ENCODE assay signal across 19 cellular contexts in genomic region chr11:36296925-36297604, GRCh38. TPM values are rescaled to one million over a fixed set of nuclear protein-coding genes. Genes with fewer than 3 reads are reported as not detected.
DNase-seq lines count a peak whose midpoint lies in the region; ATAC-seq and TF ChIP-seq lines count a peak whose summit lies in the region.
"Had no signal": no experiment of that assay in that cellular context is flagged by ENCODE, and none has a peak within 500 bp of the region (broad histone marks: within the 10 kb centered on the region; RNA-seq: fewer than 3 reads in every experiment).

No MANE protein-coding gene starts in this region.

- H3K4me3 ChIP-seq in fibroblast of pulmonary artery (replicated peaks; ENCODE audit: low read depth, low read length) (no peak overlapping the region), upper lobe of right lung (no peak overlapping the region)
- H3K4me3 ChIP-seq: gastroesophageal sphincter, right atrium auricular region, SK-N-MC had no signal

- intact Hi-C loops in upper lobe of right lung (cut with DNase I): loop anchor here (10.0 kb wide), 1 partner anchor 178 kb away; no protein-coding TSS in a partner anchor

- no peaks in the 10 kb centered on the region for H3K27me3 ChIP-seq in upper lobe of right lung
- H3K27me3 ChIP-seq: right atrium auricular region had no signal

- DNase-seq in GM04504 (ENCODE audit: low read depth): peak; percentile 45
- peak; percentile 5 for DNase-seq in SKM-1 (lab: John Stamatoyannopoulos, UW; ENCODE audit: unreplicated experiment)
- peak; percentile 97 for DNase-seq in fibroblast of pulmonary artery (ENCODE audit: low read depth)
- DNase-seq in superior temporal gyrus (ENCODE audit: extremely low spot score): peak; percentile 42
- DNase-seq in ureter (ENCODE audit: low spot score): no peak
- DNase-seq in NCI-H187 treated with DMSO at 0.1 percent for 48 hours (lab: John Stamatoyannopoulos, UW): no peak
- no peak for DNase-seq in upper lobe of right lung
- DNase-seq: Calu3; dermis blood vessel endothelial cell; naive B cell; NCI-H187; NCI-H82; stimulated activated CD4-positive, alpha-beta T cell treated with anti-CD3 and anti-CD28 coated beads, Interleukin-4, amount 100 ng/mL, for 24 hours; stimulated activated naive CD8-positive, alpha-beta T cell treated with anti-CD3 and anti-CD28 coated beads, Interleukin-15, Interleukin-2, amounts not matched to agents 100 U/mL and 50 U/mL, for 24 hours; WERI-Rb-1 had no signal

- ATAC-seq in upper lobe of right lung: no peak
- ATAC-seq: activated naive CD4-positive, alpha-beta T cell treated with anti-CD3 and anti-CD28 coated beads, Interleukin-2, amount 50 U/mL, for 72 hours; gastroesophageal sphincter; stimulated activated naive CD8-positive, alpha-beta T cell treated with anti-CD3 and anti-CD28 coated beads, Interleukin-15, Interleukin-2, amounts not matched to agents 100 U/mL and 50 U/mL, for 24 hours had no signal

- no peak overlapping the region for H3K27ac ChIP-seq in upper lobe of right lung
- H3K27ac ChIP-seq: gastroesophageal sphincter, right atrium auricular region, SK-N-MC, WERI-Rb-1 had no signal

- TF ChIP-seq CTCF in fibroblast of pulmonary artery (IDR thresholded peaks at IDR 0.05; ENCODE audit: low read length, missing control alignments): no peak
- TF ChIP-seq CTCF in upper lobe of right lung (IDR thresholded peaks at IDR 0.05): no peak

- H3K36me3 ChIP-seq in upper lobe of right lung: no peaks in the 10 kb centered on the region
- H3K36me3 ChIP-seq: gastroesophageal sphincter, right atrium auricular region, WERI-Rb-1 had no signal

- no peaks in the 10 kb centered on the region for H3K4me1 ChIP-seq in upper lobe of right lung
- H3K4me1 ChIP-seq: right atrium auricular region had no signal

- H3K9me3 ChIP-seq in upper lobe of right lung: no peaks in the 10 kb centered on the region
- H3K9me3 ChIP-seq: gastroesophageal sphincter, right atrium auricular region had no signal

RNA-seq across cellular contexts. Expression of gene PRR5L, which starts 1.0 kb away (rescaled TPM):
- total RNA-seq in ureter: 32.9 TPM
- total RNA-seq in upper lobe of right lung: 24.5 TPM

RNA-seq across cellular contexts. Expression of gene COMMD9, which starts 7.8 kb away (rescaled TPM):
- total RNA-seq in ureter (55.9 TPM), upper lobe of right lung (74.5 TPM)

Comparison
In these comparisons a context has a peak if more than half of its experiments do, and no peak if none do; other contexts are left out.
1. DNase-seq: peak in GM04504 (single experiment), SKM-1 (single experiment), fibroblast of pulmonary artery (single experiment) and superior temporal gyrus (single experiment); none in ureter (single experiment), NCI-H187 treated with DMSO at 0.1 percent for 48 hours (single experiment) and upper lobe of right lung (single experiment).